ENCODE assay signal across 1 cellular context in the genomic region with DNA sequence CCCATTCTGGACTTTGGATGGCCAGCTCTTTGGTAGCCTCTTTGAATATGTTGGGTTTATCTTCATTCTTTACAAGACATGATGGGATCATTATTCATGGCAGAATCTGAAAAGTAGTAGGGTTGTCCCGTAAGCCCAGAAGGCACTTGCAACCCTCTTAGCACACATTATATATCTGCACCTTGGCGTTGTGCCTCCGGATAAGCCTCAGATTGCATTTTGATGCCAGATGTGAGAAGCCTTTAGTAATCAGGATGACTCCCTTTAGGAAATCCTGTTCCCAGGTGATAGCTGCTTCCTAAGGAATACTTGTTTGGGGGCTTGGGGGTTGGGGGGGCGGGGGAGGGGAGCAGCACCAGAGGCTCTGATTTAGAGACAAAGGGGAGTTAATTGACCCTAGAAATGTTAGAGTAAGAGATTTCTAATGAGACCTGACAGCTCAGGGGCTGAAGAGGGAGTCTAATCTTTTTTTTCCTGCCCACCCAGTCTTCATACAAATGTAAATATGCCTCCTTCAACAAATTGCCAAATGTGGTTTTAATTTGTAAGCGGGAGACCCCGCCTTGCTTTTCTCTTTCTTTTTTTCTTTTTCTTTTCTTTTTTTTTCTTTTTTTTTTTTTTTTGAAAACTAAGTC.
TF ChIP-seq lines count a peak whose summit lies in the region.

No MANE protein-coding gene starts in this region.

TF ChIP-seq in WTC11, 78 proteins besides CTCF, POLR2A, EP300 and RAD21 (continued from another document):
- TF ChIP-seq RORB (CRISPR knock-in tag; IDR thresholded peaks at IDR 0.05): no peak
- no peak for TF ChIP-seq ZNF396 (CRISPR knock-in tag; IDR thresholded peaks at IDR 0.05; ENCODE audit: borderline replicate concordance)
- no peak for TF ChIP-seq SOX15 (CRISPR knock-in tag; IDR thresholded peaks at IDR 0.05)
- TF ChIP-seq ZNF317 (CRISPR knock-in tag; IDR thresholded peaks at IDR 0.05; ENCODE audit: borderline replicate concordance, low read depth): no peak
- TF ChIP-seq, protein P1, sequence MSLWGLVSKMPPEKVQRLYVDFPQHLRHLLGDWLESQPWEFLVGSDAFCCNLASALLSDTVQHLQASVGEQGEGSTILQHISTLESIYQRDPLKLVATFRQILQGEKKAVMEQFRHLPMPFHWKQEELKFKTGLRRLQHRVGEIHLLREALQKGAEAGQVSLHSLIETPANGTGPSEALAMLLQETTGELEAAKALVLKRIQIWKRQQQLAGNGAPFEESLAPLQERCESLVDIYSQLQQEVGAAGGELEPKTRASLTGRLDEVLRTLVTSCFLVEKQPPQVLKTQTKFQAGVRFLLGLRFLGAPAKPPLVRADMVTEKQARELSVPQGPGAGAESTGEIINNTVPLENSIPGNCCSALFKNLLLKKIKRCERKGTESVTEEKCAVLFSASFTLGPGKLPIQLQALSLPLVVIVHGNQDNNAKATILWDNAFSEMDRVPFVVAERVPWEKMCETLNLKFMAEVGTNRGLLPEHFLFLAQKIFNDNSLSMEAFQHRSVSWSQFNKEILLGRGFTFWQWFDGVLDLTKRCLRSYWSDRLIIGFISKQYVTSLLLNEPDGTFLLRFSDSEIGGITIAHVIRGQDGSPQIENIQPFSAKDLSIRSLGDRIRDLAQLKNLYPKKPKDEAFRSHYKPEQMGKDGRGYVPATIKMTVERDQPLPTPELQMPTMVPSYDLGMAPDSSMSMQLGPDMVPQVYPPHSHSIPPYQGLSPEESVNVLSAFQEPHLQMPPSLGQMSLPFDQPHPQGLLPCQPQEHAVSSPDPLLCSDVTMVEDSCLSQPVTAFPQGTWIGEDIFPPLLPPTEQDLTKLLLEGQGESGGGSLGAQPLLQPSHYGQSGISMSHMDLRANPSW (CRISPR knock-in tag; conservative IDR thresholded peaks at IDR 0.05; ENCODE audit: low read depth): no peak
- no peak for TF ChIP-seq JAZF1 (CRISPR knock-in tag; IDR thresholded peaks at IDR 0.05)
- TF ChIP-seq ZNF138 (CRISPR knock-in tag; conservative IDR thresholded peaks at IDR 0.05): no peak
- no peak for TF ChIP-seq TEAD1 (CRISPR knock-in tag; IDR thresholded peaks at IDR 0.05)
- no peak for TF ChIP-seq HMGA2 (CRISPR knock-in tag; IDR thresholded peaks at IDR 0.05)
- no peak for TF ChIP-seq CBFB (CRISPR knock-in tag; IDR thresholded peaks at IDR 0.05; ENCODE audit: low read depth)
- TF ChIP-seq ZNF263 (CRISPR knock-in tag; IDR thresholded peaks at IDR 0.05; ENCODE audit: low read depth): no peak
- TF ChIP-seq, protein P2, sequence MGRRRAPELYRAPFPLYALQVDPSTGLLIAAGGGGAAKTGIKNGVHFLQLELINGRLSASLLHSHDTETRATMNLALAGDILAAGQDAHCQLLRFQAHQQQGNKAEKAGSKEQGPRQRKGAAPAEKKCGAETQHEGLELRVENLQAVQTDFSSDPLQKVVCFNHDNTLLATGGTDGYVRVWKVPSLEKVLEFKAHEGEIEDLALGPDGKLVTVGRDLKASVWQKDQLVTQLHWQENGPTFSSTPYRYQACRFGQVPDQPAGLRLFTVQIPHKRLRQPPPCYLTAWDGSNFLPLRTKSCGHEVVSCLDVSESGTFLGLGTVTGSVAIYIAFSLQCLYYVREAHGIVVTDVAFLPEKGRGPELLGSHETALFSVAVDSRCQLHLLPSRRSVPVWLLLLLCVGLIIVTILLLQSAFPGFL (CRISPR knock-in tag; IDR thresholded peaks at IDR 0.05; ENCODE audit: borderline replicate concordance): no peak
- TF ChIP-seq, protein P3, sequence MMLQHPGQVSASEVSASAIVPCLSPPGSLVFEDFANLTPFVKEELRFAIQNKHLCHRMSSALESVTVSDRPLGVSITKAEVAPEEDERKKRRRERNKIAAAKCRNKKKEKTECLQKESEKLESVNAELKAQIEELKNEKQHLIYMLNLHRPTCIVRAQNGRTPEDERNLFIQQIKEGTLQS (CRISPR knock-in tag; conservative IDR thresholded peaks at IDR 0.05): no peak
- TF ChIP-seq SMAD4 (CRISPR knock-in tag; IDR thresholded peaks at IDR 0.05): no peak
- TF ChIP-seq GABPB1 (CRISPR knock-in tag; IDR thresholded peaks at IDR 0.05): no peak
- TF ChIP-seq, protein P4, sequence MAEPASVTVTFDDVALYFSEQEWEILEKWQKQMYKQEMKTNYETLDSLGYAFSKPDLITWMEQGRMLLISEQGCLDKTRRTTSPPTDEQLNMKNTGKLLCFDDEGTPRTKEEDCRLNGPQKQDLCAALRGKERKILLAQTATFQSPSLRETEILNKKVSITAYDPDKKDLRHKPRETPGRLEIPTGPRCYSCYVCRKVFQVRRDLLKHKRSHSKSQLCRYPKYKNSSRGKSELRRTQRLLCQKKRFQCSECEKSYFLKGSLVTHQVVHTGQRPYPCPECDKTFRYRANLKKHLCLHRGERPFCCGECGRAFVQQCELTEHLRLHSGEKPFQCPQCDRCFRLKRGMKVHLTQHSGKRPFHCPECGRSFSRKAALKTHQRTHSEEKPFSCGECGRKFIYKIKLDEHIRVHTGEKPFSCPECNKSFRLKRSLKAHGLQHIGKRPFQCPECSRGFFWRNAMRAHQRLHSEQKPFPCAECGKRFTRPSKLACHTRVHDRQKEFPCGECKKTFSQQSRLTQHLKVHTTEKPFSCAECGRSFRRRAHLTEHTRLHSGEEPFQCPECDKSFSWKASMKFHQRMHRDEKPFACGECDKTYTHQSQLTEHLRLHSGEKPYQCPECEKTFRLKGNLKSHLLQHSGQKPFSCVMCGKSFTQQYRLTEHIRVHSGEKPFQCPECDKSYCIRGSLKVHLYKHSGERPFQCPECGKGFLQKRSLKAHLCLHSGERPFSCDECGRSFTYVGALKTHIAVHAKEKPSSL (CRISPR knock-in tag; conservative IDR thresholded peaks at IDR 0.05): no peak
- TF ChIP-seq NR1H2 (CRISPR knock-in tag; IDR thresholded peaks at IDR 0.05): no peak
